6 cellular contexts compared by ENCODE assay signal in genomic region chr19:31705656-31706055, GRCh38.
"Had no signal": no experiment of that assay in that cellular context is flagged by ENCODE, and none has a peak within 500 bp of the region (broad histone marks: within the 10 kb centered on the region; RNA-seq: fewer than 3 reads in every experiment).

No MANE protein-coding gene starts in this region.

- H3K27ac Mint-ChIP-seq: IgD-negative memory B cell had no signal

- H3K27me3 Mint-ChIP-seq: IgD-negative memory B cell had no signal

- H3K4me1 Mint-ChIP-seq: IgD-negative memory B cell had no signal

- H3K4me3 ChIP-seq: K562 had no signal

- H3K27ac ChIP-seq: HL-60 had no signal

- DNase-seq: IMR-90, KBM-7, KG1 had no signal

- H3K4me3 Mint-ChIP-seq: IgD-negative memory B cell had no signal

- H3K36me3 Mint-ChIP-seq: IgD-negative memory B cell had no signal
